8 cellular contexts compared by ENCODE assay signal in genomic region chr17:47615766-47616424, GRCh38. TPM values are rescaled to one million over a fixed set of nuclear protein-coding genes. Genes with fewer than 3 reads are reported as not detected.
DNase-seq lines count a peak whose midpoint lies in the region; ATAC-seq and TF ChIP-seq lines count a peak whose summit lies in the region.

No MANE protein-coding gene starts in this region.

- no peaks in the 10 kb centered on the region for H3K79me2 ChIP-seq in OCI-LY7 (ENCODE audit: insufficient read depth, low read depth, low read length)

- H2AFZ ChIP-seq in OCI-LY7 (ENCODE audit: low read length), result no peak overlapping the region

- H4K20me1 ChIP-seq in OCI-LY7 (ENCODE audit: insufficient read depth, low read length), result no peaks in the 10 kb centered on the region

- DNase-seq in COLO829 (ENCODE audit: low spot score) (peak; percentile 42), OCI-LY7 (ENCODE audit: low spot score) (peak; percentile 72), dedifferentiated amniotic fluid mesenchymal stem cell (ENCODE audit: extremely low spot score) (peak; percentile 76), memory B cell (ENCODE audit: low spot score in 2 of 2) (peak in 1 of 2 donors; percentile 48), lower leg skin (ENCODE audit: low spot score in 2 of 2) (no peak)

- no TSS peak for BruUV-seq in OCI-LY7 (replicated peaks; lab: Mats Ljungman, UMichigan)

- H3K27ac ChIP-seq in HEK293 (ENCODE audit: extremely low read depth, low read depth, low read length), result no peak overlapping the region
- no peak overlapping the region for H3K27ac ChIP-seq in OCI-LY7 (ENCODE audit: low read depth, low read length, poor library complexity, severe bottlenecking)

- peak; percentile 50 for ATAC-seq in memory B cell (ENCODE audit: low read depth)
- ATAC-seq in GM18519 (IDR thresholded peaks at IDR 0.05; ENCODE audit: low FRiP score, unreplicated experiment), result no peak
- no peak for ATAC-seq in GM21515 (IDR thresholded peaks at IDR 0.05; ENCODE audit: unreplicated experiment)

- H3K4me3 Mint-ChIP-seq in memory B cell, result no peak overlapping the region

- 73 to 74% methylated on average over 8 of the region's 8 CpGs for WGBS in lower leg skin, 2 donors

- no peaks in the 10 kb centered on the region for H3K4me1 Mint-ChIP-seq in memory B cell

- no peaks in the 10 kb centered on the region for H3K27me3 Mint-ChIP-seq in memory B cell

- CTCF ChIA-PET in HEK293 (lab: Yijun Ruan, JAX) (interaction anchor here (0.5 to 3.0 kb wide), 39 partner anchors 9 to 673 kb away, joined by 3 to 41 read pairs (median 4); partner anchors contain the start of genes EFCAB13 and KPNB1), OCI-LY7 (lab: Charles Lee; ENCODE audit: unreplicated experiment) (no interaction called here)

- no peak overlapping the region for H3K4me3 ChIP-seq in HEK293 (ENCODE audit: low read depth, low read length)
- no peak overlapping the region for H3K4me3 ChIP-seq in OCI-LY7 (ENCODE audit: low read depth, low read length, poor library complexity, severe bottlenecking)
- H3K4me3 ChIP-seq in lower leg skin (ENCODE audit: low read depth, poor library complexity, severe bottlenecking), result no peak overlapping the region

- TF ChIP-seq POLR2A in lower leg skin (IDR thresholded peaks at IDR 0.05), result no peak

- no peak overlapping the region for H3K27ac Mint-ChIP-seq in memory B cell

- peaks cover 11% of the 10 kb centered on the region for H3K4me1 ChIP-seq in HEK293 (ENCODE audit: control insufficient read depth, insufficient read depth, low read length)
- no peaks in the 10 kb centered on the region for H3K4me1 ChIP-seq in OCI-LY7 (ENCODE audit: insufficient read depth, low read length, poor library complexity, severe bottlenecking)

- intact Hi-C loops in OCI-LY7 (cut with micrococcal nuclease; ENCODE audit: unreplicated experiment) (loop anchor here (1.0 to 5.0 kb wide), 2 partner anchors 254 to 384 kb away; no protein-coding TSS in a partner anchor), lower leg skin (cut with DNase I; ENCODE audit: low total_unique reads) (no loop called here)

- H3K9me3 Mint-ChIP-seq in memory B cell, result no peaks in the 10 kb centered on the region

- no peak overlapping the region for H3K4me2 ChIP-seq in OCI-LY7 (ENCODE audit: low read length)

- H3K9me3 ChIP-seq in HEK293 (ENCODE audit: control insufficient read depth, insufficient read depth, low read depth, low read length), result no peaks in the 10 kb centered on the region
- H3K9me3 ChIP-seq in OCI-LY7 (ENCODE audit: low read length), result no peaks in the 10 kb centered on the region

- POLR2A ChIA-PET in HEK293 (lab: Yijun Ruan, JAX) (interaction anchor here (0.6 to 1.7 kb wide), 2 partner anchors 33 to 120 kb away, joined by 4 to 5 read pairs; partner anchors contain the start of gene KPNB1), OCI-LY7 (lab: Charles Lee) (interaction anchor here (0.5 to 1.1 kb wide), 3 partner anchors 116 to 245 kb away, joined by 3 read pairs; no protein-coding TSS in a partner anchor)

- peak; percentile 41; the same call in 1 of the 2 replicates for TF ChIP-seq CTCF in HEK293 (tag by site-specific recombination; IDR thresholded peaks at IDR 0.05)
- peak; percentile 96 for TF ChIP-seq CTCF in OCI-LY7 (conservative IDR thresholded peaks at IDR 0.05; ENCODE audit: low read length)
- peak in 1 of 3 donors; percentile 47 for TF ChIP-seq CTCF in lower leg skin (IDR thresholded peaks at IDR 0.05)

- H3K36me3 ChIP-seq in HEK293 (ENCODE audit: control insufficient read depth in 2 of 2, insufficient read depth in 1 of 2, low read length in 2 of 2) (peaks cover 78% of the 10 kb centered on the region in 2 experiments), OCI-LY7 (ENCODE audit: insufficient read depth, low read length) (peaks cover 82% of the 10 kb centered on the region)

- no peaks in the 10 kb centered on the region for H3K9me2 ChIP-seq in OCI-LY7 (ENCODE audit: insufficient read depth, low read length)

- H3K36me3 Mint-ChIP-seq in memory B cell, result peaks cover 11% of the 10 kb centered on the region

TF ChIP-seq in HEK293, 187 proteins besides CTCF, POLR2A, EP300 and RAD21:
- TF ChIP-seq ZNF513 (tag by site-specific recombination; IDR thresholded peaks at IDR 0.05), result 0 out of 2 replicates have a peak, but pooled peaks have one; percentile 31
- TF ChIP-seq ZNF660 (tag by site-specific recombination; IDR thresholded peaks at IDR 0.05), result peak; percentile 43; the same call in 1 of the 2 replicates
- TF ChIP-seq ZNF654 (tag by site-specific recombination; IDR thresholded peaks at IDR 0.05; ENCODE audit: low read depth), result peak; percentile 78
- no peak for TF ChIP-seq ZNF549 (tag by site-specific recombination; IDR thresholded peaks at IDR 0.05)

RNA-seq across cellular contexts. Expression of gene KPNB1, which starts 33.8 kb away (rescaled TPM):
- 215 and 232 TPM in 2 replicates for total RNA-seq in OCI-LY7 (2014; rRNA removed; shearing (Covaris generic))
- total RNA-seq in OCI-LY7 (2022) (423 and 453 TPM in 2 replicates), lower leg skin (100 to 1,000 TPM; 114 to 189 (median 124) TPM)

Comparison
In these comparisons a context has a peak if more than half of its experiments do, and no peak if none do; other contexts are left out.
1. DNase-seq: peak in COLO829 (single experiment), OCI-LY7 (single experiment) and dedifferentiated amniotic fluid mesenchymal stem cell (single experiment); none in lower leg skin (0 of 2).